ENCODE assay signal across 14 cellular contexts in genomic region chr7:144820557-144820956, GRCh38. TPM values are rescaled to one million over a fixed set of nuclear protein-coding genes. Genes with fewer than 3 reads are reported as not detected.
DNase-seq lines count a peak whose midpoint lies in the region; ATAC-seq and TF ChIP-seq lines count a peak whose summit lies in the region.
"Had no signal": no experiment of that assay in that cellular context is flagged by ENCODE, and none has a peak within 500 bp of the region (broad histone marks: within the 10 kb centered on the region; RNA-seq: fewer than 3 reads in every experiment).

No MANE protein-coding gene starts in this region.

- no peaks in the 10 kb centered on the region for H3K27me3 Mint-ChIP-seq in CD8-positive, alpha-beta T cell (ENCODE audit: low read depth)
- H3K27me3 Mint-ChIP-seq in T-helper 1 cell treated with Interleukin-12 subunit alpha and Interleukin-12 subunit beta and Interleukin-4 antibody, amounts not matched to agents 30 μg/mL and 1 μg/mL, for 36 hours (ENCODE audit: low read depth) = no peaks in the 10 kb centered on the region
- H3K27me3 Mint-ChIP-seq in immature natural killer cell (ENCODE audit: low read depth in 3 of 3) = no peaks in the 10 kb centered on the region
- H3K27me3 Mint-ChIP-seq: activated B cell treated with CpG ODN at 0.5 μM for 24 hours had no signal

- POLR2A ChIA-PET in CD8-positive, alpha-beta T cell (lab: Charles Lee) = interaction anchor here (0.6 to 7.3 kb wide), 2 partner anchors 14 to 25 kb away, joined by 3 to 144 read pairs; partner anchors contain the start of gene TPK1

- CTCF ChIA-PET in CD8-positive, alpha-beta T cell (lab: Charles Lee) = interaction anchor here (6.8 kb wide), 1 partner anchor 15 kb away, joined by 33 read pairs; the partner anchor contains the start of gene TPK1

- no peak for ATAC-seq in CD8-positive, alpha-beta T cell
- ATAC-seq in GM18907 (IDR thresholded peaks at IDR 0.05; ENCODE audit: unreplicated experiment) = peak; percentile 28

- peaks cover 81% of the 10 kb centered on the region for H3K4me1 Mint-ChIP-seq in CD8-positive, alpha-beta T cell (ENCODE audit: low read depth)
- H3K4me1 Mint-ChIP-seq in T-helper 1 cell treated with Interleukin-12 subunit alpha and Interleukin-12 subunit beta and Interleukin-4 antibody, amounts not matched to agents 30 μg/mL and 1 μg/mL, for 36 hours (ENCODE audit: low read depth) = peaks cover 56% of the 10 kb centered on the region
- H3K4me1 Mint-ChIP-seq in immature natural killer cell = peaks cover 29 to 37% of the 10 kb centered on the region in 2 donors

- TF ChIP-seq EP300 in esophagus muscularis mucosa (IDR thresholded peaks at IDR 0.05) = no peak

- peak overlapping the region; percentile 46 for H3K4me3 Mint-ChIP-seq in CD8-positive, alpha-beta T cell
- peak overlapping the region; percentile 43 for H3K4me3 Mint-ChIP-seq in T-helper 1 cell treated with Interleukin-12 subunit alpha and Interleukin-12 subunit beta and Interleukin-4 antibody, amounts not matched to agents 30 μg/mL and 1 μg/mL, for 36 hours
- H3K4me3 Mint-ChIP-seq in immature natural killer cell = no peak overlapping the region

- TF ChIP-seq CTCF in CD8-positive, alpha-beta T cell (IDR thresholded peaks at IDR 0.05) = no peak
- TF ChIP-seq CTCF in esophagus muscularis mucosa (IDR thresholded peaks at IDR 0.05) = no peak

- H3K27me3 ChIP-seq in CD8-positive, alpha-beta T cell (ENCODE audit: insufficient read depth, low read length) = no peaks in the 10 kb centered on the region
- H3K27me3 ChIP-seq in esophagus muscularis mucosa = no peaks in the 10 kb centered on the region
- H3K27me3 ChIP-seq: tibial artery had no signal

- no peak for DNase-seq in CD8-positive, alpha-beta T cell
- DNase-seq in immature natural killer cell (peak in 1 of 3 donors; percentile 13), NCI-H1092 treated with DMSO at 0.1 percent for 48 hours (lab: John Stamatoyannopoulos, UW) (no peak), esophagus muscularis mucosa (ENCODE audit: extremely low spot score) (no peak), DMS153 (lab: John Stamatoyannopoulos, UW) (no peak)
- no peak for DNase-seq in activated CD8-positive, alpha-beta memory T cell treated with anti-CD3 and anti-CD28 coated beads, Interleukin-2, amount 50 U/mL, for 48 hours
- DNase-seq: activated B cell treated with CpG ODN at 0.5 μM for 24 hours, DMS 273 treated with DMSO at 0.1 percent for 48 hours, foreskin fibroblast, left ventricle myocardium inferior, tibial artery had no signal

- peak overlapping the region; percentile 90 for H3K27ac Mint-ChIP-seq in CD8-positive, alpha-beta T cell
- H3K27ac Mint-ChIP-seq in T-helper 1 cell treated with Interleukin-12 subunit alpha and Interleukin-12 subunit beta and Interleukin-4 antibody, amounts not matched to agents 30 μg/mL and 1 μg/mL, for 36 hours = peak overlapping the region; percentile 80
- peak overlapping the region in 5 of 6 donors; percentile 5 to 54 (median 31) for H3K27ac Mint-ChIP-seq in immature natural killer cell

- H3K9me3 Mint-ChIP-seq in CD8-positive, alpha-beta T cell = no peaks in the 10 kb centered on the region
- no peaks in the 10 kb centered on the region for H3K9me3 Mint-ChIP-seq in T-helper 1 cell treated with Interleukin-12 subunit alpha and Interleukin-12 subunit beta and Interleukin-4 antibody, amounts not matched to agents 30 μg/mL and 1 μg/mL, for 36 hours
- H3K9me3 Mint-ChIP-seq in immature natural killer cell = no peaks in the 10 kb centered on the region
- H3K9me3 Mint-ChIP-seq: activated B cell treated with CpG ODN at 0.5 μM for 24 hours had no signal

- no peak overlapping the region for H3K27ac ChIP-seq in CD8-positive, alpha-beta T cell (ENCODE audit: low read depth, low read length)
- H3K27ac ChIP-seq in esophagus muscularis mucosa (replicated peaks in 1 of 4) = no peak overlapping the region
- H3K27ac ChIP-seq: left ventricle myocardium inferior, tibial artery had no signal

- no peak overlapping the region for H3K4me3 ChIP-seq in CD8-positive, alpha-beta T cell (ENCODE audit: low read depth, low read length)
- H3K4me3 ChIP-seq in esophagus muscularis mucosa = no peak overlapping the region
- H3K4me3 ChIP-seq: left ventricle myocardium inferior, skin epidermis, tibial artery had no signal

- TF ChIP-seq POLR2A in esophagus muscularis mucosa (IDR thresholded peaks at IDR 0.05; ENCODE audit: low read depth) = no peak

- H3K4me1 ChIP-seq in CD8-positive, alpha-beta T cell (ENCODE audit: insufficient read depth, low read length) = peaks cover 54% of the 10 kb centered on the region
- peaks cover 0 to 12% (median 10%) of the 10 kb centered on the region in 4 donors for H3K4me1 ChIP-seq in esophagus muscularis mucosa

- H3K9me3 ChIP-seq in CD8-positive, alpha-beta T cell (ENCODE audit: low read length) = no peaks in the 10 kb centered on the region
- no peaks in the 10 kb centered on the region for H3K9me3 ChIP-seq in esophagus muscularis mucosa
- H3K9me3 ChIP-seq: left ventricle myocardium inferior, tibial artery had no signal

- intact Hi-C loops in CD8-positive, alpha-beta T cell (cut with DNase I, micrococcal nuclease) = loop anchor here in 1 of 2 experiments (2.0 kb wide), 1 partner anchor 14 kb away; no protein-coding TSS in a partner anchor
- intact Hi-C loops in esophagus muscularis mucosa (cut with DNase I) = no loop called here

- no peaks in the 10 kb centered on the region for H3K36me3 ChIP-seq in CD8-positive, alpha-beta T cell (ENCODE audit: insufficient read depth, low read length)
- no peaks in the 10 kb centered on the region for H3K36me3 ChIP-seq in esophagus muscularis mucosa
- H3K36me3 ChIP-seq: left ventricle myocardium inferior, tibial artery had no signal

- peaks cover 6% of the 10 kb centered on the region for H3K36me3 Mint-ChIP-seq in CD8-positive, alpha-beta T cell
- peaks cover 13% of the 10 kb centered on the region for H3K36me3 Mint-ChIP-seq in T-helper 1 cell treated with Interleukin-12 subunit alpha and Interleukin-12 subunit beta and Interleukin-4 antibody, amounts not matched to agents 30 μg/mL and 1 μg/mL, for 36 hours (ENCODE audit: low read depth)
- peaks cover 2 to 8% (median 3%) of the 10 kb centered on the region in 3 donors for H3K36me3 Mint-ChIP-seq in immature natural killer cell

RNA-seq across cellular contexts. Expression of gene TPK1, which starts 15.3 kb away (rescaled TPM):
- 10 to 100 TPM; 14.7 to 15.1 TPM for total RNA-seq in CD8-positive, alpha-beta T cell
- 10 to 100 TPM; 15.8 to 18.2 (median 16.7) TPM for polyA plus RNA-seq in immature natural killer cell
- total RNA-seq in esophagus muscularis mucosa = 1 to 10 TPM; 2.7 to 4.3 (median 3.4) TPM

Comparison
In these comparisons a context has a peak if more than half of its experiments do, and no peak if none do; other contexts are left out.
1. H3K27ac Mint-ChIP-seq: peak in every context shown above with its lines; median percentile 90 in CD8-positive, alpha-beta T cell; 80 in T-helper 1 cell treated with Interleukin-12 subunit alpha and Interleukin-12 subunit beta and Interleukin-4 antibody, amounts not matched to agents 30 μg/mL and 1 μg/mL, for 36 hours; 31 in immature natural killer cell.
2. H3K4me3 Mint-ChIP-seq: peak in CD8-positive, alpha-beta T cell (single experiment) and T-helper 1 cell treated with Interleukin-12 subunit alpha and Interleukin-12 subunit beta and Interleukin-4 antibody, amounts not matched to agents 30 μg/mL and 1 μg/mL, for 36 hours (single experiment); none in immature natural killer cell (0 of 5).